In the genomic region with DNA sequence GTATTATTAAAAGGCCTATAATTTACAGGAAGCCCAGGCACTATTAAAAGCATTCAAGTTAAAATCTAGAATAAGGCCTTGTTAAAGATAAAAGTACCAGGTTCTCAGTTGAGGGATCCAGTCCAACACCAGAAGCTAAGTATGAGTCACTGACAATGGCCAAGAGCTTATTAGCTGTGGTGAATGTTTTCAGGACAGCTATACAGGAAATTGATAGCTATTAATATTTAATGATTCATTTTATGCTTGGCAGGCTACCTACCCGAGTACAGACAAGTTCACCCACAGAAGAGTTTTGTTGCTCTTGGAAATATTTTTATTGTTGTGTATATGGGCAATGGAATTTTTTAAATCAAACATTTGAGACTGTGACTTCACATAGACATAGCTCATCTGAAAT, we compare ENCODE assay signal across 10 cellular contexts.
DNase-seq lines count a peak whose midpoint lies in the region; ATAC-seq, FAIRE-seq and TF ChIP-seq lines count a peak whose summit lies in the region.
"Had no signal": no experiment of that assay in that cellular context is flagged by ENCODE, and none has a peak within 500 bp of the region (broad histone marks: within the 10 kb centered on the region; RNA-seq: fewer than 3 reads in every experiment).

No MANE protein-coding gene starts in this region.

- H2AFZ ChIP-seq in PC-3 (ENCODE audit: low read length) = no peak overlapping the region

- no peaks in the 10 kb centered on the region; the same call in 1 of the 2 replicates for H3K9me2 ChIP-seq in PC-3 (replicated peaks; ENCODE audit: low read length)

- no peaks in the 10 kb centered on the region for H3K4me1 Mint-ChIP-seq in HFFc6 (ENCODE audit: low read depth)
- H3K4me1 Mint-ChIP-seq in naive thymus-derived CD4-positive, alpha-beta T cell = no peaks in the 10 kb centered on the region

- H3K27ac ChIP-seq in PC-3 (ENCODE audit: low read length) (peak overlapping the region; percentile 68), foreskin keratinocyte (no peak overlapping the region), sigmoid colon (no peak overlapping the region)
- no peak overlapping the region for H3K27ac ChIP-seq in naive thymus-derived CD4-positive, alpha-beta T cell (ENCODE audit: low read depth, low read length)
- H3K27ac ChIP-seq: pancreas had no signal

- H3K27me3 Mint-ChIP-seq in HFFc6 (ENCODE audit: insufficient read depth) = no peaks in the 10 kb centered on the region
- H3K27me3 Mint-ChIP-seq in naive thymus-derived CD4-positive, alpha-beta T cell = no peaks in the 10 kb centered on the region

- H3K4me2 ChIP-seq in PC-3 (ENCODE audit: low read length) = peak overlapping the region; percentile 56

- intact Hi-C loops in PC-3 (cut with micrococcal nuclease) = loop anchor here (1.0 to 10.0 kb wide), 5 partner anchors 62 to 574 kb away; no protein-coding TSS in a partner anchor
- intact Hi-C loops in naive thymus-derived CD4-positive, alpha-beta T cell (cut with micrococcal nuclease) = no loop called here
- intact Hi-C loops in sigmoid colon (cut with DNase I) = no loop called here

- WGBS in sigmoid colon, 2 donors = 67 to 83% methylated on average over 1 of the region's 1 CpG

- H3K9ac ChIP-seq in PC-3 (ENCODE audit: low read length) = no peak overlapping the region

- no peak for TF ChIP-seq CTCF in PC-3 (conservative IDR thresholded peaks at IDR 0.05; ENCODE audit: low read depth, low read length)
- no peak for TF ChIP-seq CTCF in foreskin keratinocyte (conservative IDR thresholded peaks at IDR 0.05)
- no peak for TF ChIP-seq CTCF in HFFc6 (IDR thresholded peaks at IDR 0.05)
- TF ChIP-seq CTCF in sigmoid colon (IDR thresholded peaks at IDR 0.05) = no peak

- no TSS peak for BruUV-seq in PC-3 (replicated peaks; lab: Mats Ljungman, UMichigan)

- H3K36me3 Mint-ChIP-seq in HFFc6 (ENCODE audit: low read depth) = no peaks in the 10 kb centered on the region
- no peaks in the 10 kb centered on the region for H3K36me3 Mint-ChIP-seq in naive thymus-derived CD4-positive, alpha-beta T cell

- H3K4me3 Mint-ChIP-seq in HFFc6 = no peak overlapping the region
- no peak overlapping the region for H3K4me3 Mint-ChIP-seq in naive thymus-derived CD4-positive, alpha-beta T cell

- H4K20me1 ChIP-seq in PC-3 (ENCODE audit: low read length) = no peaks in the 10 kb centered on the region

- ATAC-seq in HG03095 (IDR thresholded peaks at IDR 0.05; ENCODE audit: unreplicated experiment) (peak; percentile 45), PC-3 (peak; percentile 92), foreskin keratinocyte (peak; percentile 93)
- no peak for ATAC-seq in naive thymus-derived CD4-positive, alpha-beta T cell

- H3K4me1 ChIP-seq in PC-3 (ENCODE audit: insufficient read depth, low read length) (peaks cover 22% of the 10 kb centered on the region), foreskin keratinocyte (peaks cover 4% of the 10 kb centered on the region), sigmoid colon (peaks cover 0 to 12% (median 6%) of the 10 kb centered on the region in 4 donors)
- H3K4me1 ChIP-seq in naive thymus-derived CD4-positive, alpha-beta T cell (ENCODE audit: control insufficient read depth in 2 of 2, insufficient read depth in 2 of 2, low read length in 2 of 2) = no peaks in the 10 kb centered on the region
- H3K4me1 ChIP-seq: pancreas had no signal

- H3K79me2 ChIP-seq in PC-3 (ENCODE audit: low read length) = no peaks in the 10 kb centered on the region

- H3K4me3 ChIP-seq in PC-3 (ENCODE audit: low read length) = no peak overlapping the region
- H3K4me3 ChIP-seq in naive thymus-derived CD4-positive, alpha-beta T cell (ENCODE audit: low read length) = no peak overlapping the region
- H3K4me3 ChIP-seq in sigmoid colon = no peak overlapping the region
- H3K4me3 ChIP-seq: pancreas had no signal

- H3K9me3 Mint-ChIP-seq in HFFc6 = peaks cover 20% of the 10 kb centered on the region
- peaks cover 0 to 7% (median 3%) of the 10 kb centered on the region in 11 donors for H3K9me3 Mint-ChIP-seq in naive thymus-derived CD4-positive, alpha-beta T cell

- CTCF ChIA-PET in PC-3 (lab: Charles Lee) = no interaction called here
- CTCF ChIA-PET in naive thymus-derived CD4-positive, alpha-beta T cell (lab: Charles Lee) = no interaction called here

- H3K9me3 ChIP-seq in PC-3 (ENCODE audit: low read length) (no peaks in the 10 kb centered on the region), sigmoid colon (no peaks in the 10 kb centered on the region)
- no peaks in the 10 kb centered on the region for H3K9me3 ChIP-seq in naive thymus-derived CD4-positive, alpha-beta T cell (ENCODE audit: control insufficient read depth in 2 of 3, low read length in 3 of 3)
- H3K9me3 ChIP-seq: pancreas had no signal

- DNase-seq in GM12892 (ENCODE audit: insufficient read length) (no peak), PC-3 (peak; percentile 93), foreskin keratinocyte (peak; percentile 76 to 84), HFFc6 (no peak), SKM-1 (lab: John Stamatoyannopoulos, UW; ENCODE audit: unreplicated experiment) (no peak), sigmoid colon (no peak)
- no peak for DNase-seq in naive thymus-derived CD4-positive, alpha-beta T cell
- DNase-seq: activated naive CD4-positive, alpha-beta T cell treated with Interleukin-2 at 50 U/mL for 16 hours; pancreas had no signal

- POLR2A ChIA-PET in PC-3 (lab: Charles Lee; ENCODE audit: unreplicated experiment) = interaction anchor here (0.5 to 0.7 kb wide), 3 partner anchors 14 to 168 kb away, joined by 3 to 4 read pairs (median 4); no protein-coding TSS in a partner anchor
- POLR2A ChIA-PET in naive thymus-derived CD4-positive, alpha-beta T cell (lab: Charles Lee) = no interaction called here

- H3K27me3 ChIP-seq in PC-3 (ENCODE audit: low read length) (no peaks in the 10 kb centered on the region), foreskin keratinocyte (no peaks in the 10 kb centered on the region), sigmoid colon (no peaks in the 10 kb centered on the region)
- H3K27me3 ChIP-seq in naive thymus-derived CD4-positive, alpha-beta T cell (ENCODE audit: control insufficient read depth in 2 of 2, insufficient read depth in 2 of 2, low read length in 2 of 2) = no peaks in the 10 kb centered on the region
- H3K27me3 ChIP-seq: pancreas had no signal

- FAIRE-seq in GM12892 (lab: Jason Lieb, UNC) = peak; percentile 27
- FAIRE-seq: pancreas had no signal

- no peaks in the 10 kb centered on the region for H3F3A ChIP-seq in PC-3 (ENCODE audit: low read length, unreplicated experiment)

- H3K27ac Mint-ChIP-seq in HFFc6 = no peak overlapping the region
- H3K27ac Mint-ChIP-seq in naive thymus-derived CD4-positive, alpha-beta T cell = no peak overlapping the region

- no peaks in the 10 kb centered on the region for H3K36me3 ChIP-seq in PC-3 (ENCODE audit: low read depth, low read length)
- no peaks in the 10 kb centered on the region for H3K36me3 ChIP-seq in naive thymus-derived CD4-positive, alpha-beta T cell (ENCODE audit: control insufficient read depth in 2 of 3, insufficient read depth in 3 of 3, low read length in 3 of 3)
- H3K36me3 ChIP-seq in sigmoid colon = no peaks in the 10 kb centered on the region
- H3K36me3 ChIP-seq: pancreas had no signal

- TF ChIP-seq POLR2A in GM12892 (IDR thresholded peaks at IDR 0.05; ENCODE audit: low read depth, low read length) (no peak), sigmoid colon (IDR thresholded peaks at IDR 0.05) (no peak)

- TF ChIP-seq EP300 in sigmoid colon (IDR thresholded peaks at IDR 0.05) = no peak

Comparison
In these comparisons a context has a peak if more than half of its experiments do, and no peak if none do; other contexts are left out.
1. DNase-seq: peak in PC-3 (single experiment) and foreskin keratinocyte (2 of 2); none in GM12892 (single experiment), HFFc6 (single experiment), SKM-1 (single experiment), naive thymus-derived CD4-positive, alpha-beta T cell (0 of 9) and sigmoid colon (single experiment).